6 cellular contexts compared by ENCODE assay signal in genomic region chr12:53688134-53688533, GRCh38.
"Had no signal": no experiment of that assay in that cellular context is flagged by ENCODE, and none has a peak within 500 bp of the region (broad histone marks: within the 10 kb centered on the region; RNA-seq: fewer than 3 reads in every experiment).

No MANE protein-coding gene starts in this region.

- ATAC-seq: GM23338, HCT116, K562 had no signal

- DNase-seq: H7, IMR-90, KG1 had no signal

- H3K4me3 Mint-ChIP-seq: GM23338 had no signal

- H3K27ac Mint-ChIP-seq: GM23338 had no signal

- H3K9me3 Mint-ChIP-seq: GM23338 had no signal
